ENCODE assay signal across 19 cellular contexts in the genomic region with DNA sequence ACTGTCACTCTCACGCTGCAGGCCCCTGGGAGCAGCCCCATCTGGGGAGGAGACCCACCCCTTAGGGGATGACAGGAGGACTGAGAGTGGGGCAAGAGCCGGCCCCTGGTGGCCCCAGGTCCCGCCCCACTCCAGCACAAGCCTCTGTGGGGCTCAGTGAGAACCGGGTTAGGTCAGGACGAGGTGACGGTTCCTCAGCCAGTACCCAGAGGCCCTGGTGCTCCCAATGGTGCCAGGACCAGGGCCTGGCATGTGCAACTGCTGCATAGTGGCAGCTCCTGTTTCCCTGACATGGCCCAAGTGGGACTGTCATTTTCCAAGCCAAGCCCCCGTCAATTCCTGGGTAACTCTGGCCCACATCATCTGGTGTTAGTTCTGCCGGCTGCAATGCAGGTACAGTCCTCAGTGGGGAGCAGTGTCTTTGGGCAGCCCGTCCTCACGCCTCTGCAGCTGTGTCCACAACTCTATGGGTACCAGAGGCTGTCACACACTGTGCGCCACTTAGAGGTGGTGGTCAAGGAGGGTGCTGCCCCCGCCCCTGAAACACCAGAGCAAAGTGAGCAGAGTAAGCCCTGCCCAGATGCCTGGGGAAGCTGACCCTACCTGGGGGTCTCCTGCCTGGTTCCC. TPM values are rescaled to one million over a fixed set of nuclear protein-coding genes. Genes with fewer than 3 reads are reported as not detected.
DNase-seq lines count a peak whose midpoint lies in the region; ATAC-seq and TF ChIP-seq lines count a peak whose summit lies in the region.
"Had no signal": no experiment of that assay in that cellular context is flagged by ENCODE, and none has a peak within 500 bp of the region (broad histone marks: within the 10 kb centered on the region; RNA-seq: fewer than 3 reads in every experiment).

No MANE protein-coding gene starts in this region.

- H3K36me3 ChIP-seq in endodermal cell (ENCODE audit: control insufficient read depth, insufficient read depth, low read length) = peaks cover 2% of the 10 kb centered on the region

- no peak overlapping the region for H3K4me3 Mint-ChIP-seq in endodermal cell
- H3K4me3 Mint-ChIP-seq: activated naive CD8-positive, alpha-beta T cell treated with anti-CD3 and anti-CD28 coated beads, Interleukin-2, amount 10 ng/mL, durations not matched to agents 7 days and 5 days; brain; dendritic cell treated with granulocyte-macrophage colony-stimulating factor and Interleukin-4, amounts not matched to agents 40 ng/mL and 50 ng/mL, for 4 days had no signal

- H3K4me1 ChIP-seq in endodermal cell (ENCODE audit: control insufficient read depth, insufficient read depth, low read length) = no peaks in the 10 kb centered on the region
- H3K4me1 ChIP-seq: upper lobe of right lung had no signal

- H3K9me3 Mint-ChIP-seq in endodermal cell = no peaks in the 10 kb centered on the region
- H3K9me3 Mint-ChIP-seq: activated naive CD8-positive, alpha-beta T cell treated with anti-CD3 and anti-CD28 coated beads, Interleukin-2, amount 10 ng/mL, durations not matched to agents 7 days and 5 days; brain; dendritic cell treated with granulocyte-macrophage colony-stimulating factor and Interleukin-4, amounts not matched to agents 40 ng/mL and 50 ng/mL, for 4 days had no signal

- peaks cover 2% of the 10 kb centered on the region for H3K4me1 Mint-ChIP-seq in endodermal cell
- H3K4me1 Mint-ChIP-seq: activated naive CD8-positive, alpha-beta T cell treated with anti-CD3 and anti-CD28 coated beads, Interleukin-2, amount 10 ng/mL, durations not matched to agents 7 days and 5 days had no signal

- H3K9me3 ChIP-seq in endodermal cell (ENCODE audit: control insufficient read depth, low read length) = no peaks in the 10 kb centered on the region
- H3K9me3 ChIP-seq: BE2C, gastroesophageal sphincter, mucosa of descending colon, upper lobe of right lung had no signal

- no peak overlapping the region for H3K4me3 ChIP-seq in endodermal cell (ENCODE audit: low read length)
- H3K4me3 ChIP-seq: gastroesophageal sphincter, mucosa of descending colon, upper lobe of right lung had no signal

- no peak overlapping the region for H3K27ac Mint-ChIP-seq in endodermal cell
- H3K27ac Mint-ChIP-seq: activated naive CD8-positive, alpha-beta T cell treated with anti-CD3 and anti-CD28 coated beads, Interleukin-2, amount 10 ng/mL, durations not matched to agents 7 days and 5 days; dendritic cell treated with granulocyte-macrophage colony-stimulating factor and Interleukin-4, amounts not matched to agents 40 ng/mL and 50 ng/mL, for 4 days had no signal

- H3K36me3 Mint-ChIP-seq in endodermal cell (ENCODE audit: low read depth) = peaks cover 1% of the 10 kb centered on the region
- H3K36me3 Mint-ChIP-seq: activated naive CD8-positive, alpha-beta T cell treated with anti-CD3 and anti-CD28 coated beads, Interleukin-2, amount 10 ng/mL, durations not matched to agents 7 days and 5 days; brain had no signal

- 92 to 95% methylated on average over 9 to 12 of the region's 12 CpGs for WGBS in endodermal cell (ENCODE audit: insufficient coverage in 1 of 2, insufficient read length in 1 of 2), 2 experiments

- H3K9ac ChIP-seq in endodermal cell (ENCODE audit: extremely low read depth, low read length, poor library complexity, severe bottlenecking) = no peak overlapping the region

- ATAC-seq in stimulated activated naive CD8-positive, alpha-beta T cell treated with anti-CD3 and anti-CD28 coated beads, Interleukin-15, Interleukin-2, amounts not matched to agents 100 U/mL and 50 U/mL, for 24 hours = peak; percentile 4
- ATAC-seq in GM21619 (IDR thresholded peaks at IDR 0.05; ENCODE audit: unreplicated experiment) = no peak
- ATAC-seq in GM18907 (IDR thresholded peaks at IDR 0.05; ENCODE audit: unreplicated experiment) = no peak
- ATAC-seq: gastroesophageal sphincter, left ventricle myocardium superior, mucosa of descending colon, right cardiac atrium, upper lobe of right lung had no signal

- no peaks in the 10 kb centered on the region for H3K27me3 Mint-ChIP-seq in endodermal cell (ENCODE audit: insufficient read depth)
- H3K27me3 Mint-ChIP-seq: activated naive CD8-positive, alpha-beta T cell treated with anti-CD3 and anti-CD28 coated beads, Interleukin-2, amount 10 ng/mL, durations not matched to agents 7 days and 5 days; brain; dendritic cell treated with granulocyte-macrophage colony-stimulating factor and Interleukin-4, amounts not matched to agents 40 ng/mL and 50 ng/mL, for 4 days had no signal

- no peaks in the 10 kb centered on the region for H3K27me3 ChIP-seq in endodermal cell (ENCODE audit: control insufficient read depth, insufficient read depth, low read length, poor library complexity, severe bottlenecking)
- H3K27me3 ChIP-seq: BE2C, gastroesophageal sphincter, upper lobe of right lung had no signal

- no peak overlapping the region for H3K27ac ChIP-seq in endodermal cell (ENCODE audit: low read depth, low read length)
- H3K27ac ChIP-seq: 22Rv1, gastroesophageal sphincter, upper lobe of right lung had no signal

- peak; percentile 60 for TF ChIP-seq CTCF in endodermal cell (conservative IDR thresholded peaks at IDR 0.05)

- DNase-seq in DMS 273 (lab: John Stamatoyannopoulos, UW; ENCODE audit: unreplicated experiment) (peak; percentile 31), DMS 273 treated with DMSO at 0.1 percent for 48 hours (lab: John Stamatoyannopoulos, UW) (no peak), endodermal cell (no peak)
- no peak for DNase-seq in stimulated activated naive CD8-positive, alpha-beta T cell treated with anti-CD3 and anti-CD28 coated beads, Interleukin-15, Interleukin-2, amounts not matched to agents 100 U/mL and 50 U/mL, for 24 hours
- DNase-seq: activated naive CD8-positive, alpha-beta T cell treated with anti-CD3 and anti-CD28 coated beads, Interleukin-2, amount 10 ng/mL, durations not matched to agents 7 days and 5 days; BE2C; left ventricle myocardium superior; mucosa of descending colon; right cardiac atrium; SHP77 treated with DMSO at 0.1 percent for 48 hours; stimulated activated naive CD4-positive, alpha-beta T cell treated with Interleukin-2 at 50 U/mL for 16 hours; T-helper 1 cell; upper lobe of right lung had no signal

RNA-seq across cellular contexts. Expression of a gene that starts 15.9 kb away (rescaled TPM):
- total RNA-seq in endodermal cell = 10 to 100 TPM; 82.0 to 83.5 TPM
- 63.9 TPM for polyA plus RNA-seq in endodermal cell (2013, experiment 1 of 2)
- 63.6 TPM for polyA plus RNA-seq in endodermal cell (2013, experiment 2 of 2)

RNA-seq across cellular contexts. Expression of a gene that starts 31.0 kb away (rescaled TPM):
- total RNA-seq in endodermal cell = 10 to 100 TPM; 79.4 to 97.7 TPM
- 62.5 TPM for polyA plus RNA-seq in endodermal cell (2013, experiment 1 of 2)
- polyA plus RNA-seq in endodermal cell (2013, experiment 2 of 2) = 49.7 TPM

RNA-seq across cellular contexts. Expression of a gene that starts 52.0 kb away (rescaled TPM):
- 10 to 100 TPM; 56.8 to 71.1 TPM for total RNA-seq in endodermal cell
- 51.9 TPM for polyA plus RNA-seq in endodermal cell (2013, experiment 1 of 2)
- polyA plus RNA-seq in endodermal cell (2013, experiment 2 of 2) = 47.2 TPM

RNA-seq across cellular contexts. Expression of a gene that starts 52.4 kb away (rescaled TPM):
- total RNA-seq in endodermal cell = 100 to 1,000 TPM; 139 to 148 TPM
- 111 TPM for polyA plus RNA-seq in endodermal cell (2013, experiment 1 of 2)
- 114 TPM for polyA plus RNA-seq in endodermal cell (2013, experiment 2 of 2)
